Comparison of ENCODE assay signal across 1 cellular context in genomic region chr22:38783095-38783710, GRCh38.
A peak's percentile ranks its signal among the peaks of the same experiment; 100 is the strongest.
TF ChIP-seq lines count a peak whose summit lies in the region.

No MANE protein-coding gene starts in this region.

TF ChIP-seq in K562, 482 proteins besides CTCF, POLR2A, EP300 and RAD21:
- TF ChIP-seq ZFX (CRISPR knock-in tag; IDR thresholded peaks at IDR 0.05) (peak; percentile 76), HOMEZ (CRISPR knock-in tag; IDR thresholded peaks at IDR 0.05) (no peak), ZBTB17 (CRISPR knock-in tag; IDR thresholded peaks at IDR 0.05) (no peak), E2F6 (IDR thresholded peaks at IDR 0.05; ENCODE audit: borderline replicate concordance in 1 of 2, extremely low read depth in 1 of 2, insufficient read depth in 1 of 2, insufficient read length in 1 of 2, low read depth in 1 of 2, low read length in 1 of 2, poor library complexity in 1 of 2, severe bottlenecking in 1 of 2) (peak; percentile 43 to 44)
TF ChIP-seq in K562: peak in this region for 2.
